ENCODE assay signal across 8 cellular contexts in genomic region chr9:128218518-128219389, GRCh38. TPM values are rescaled to one million over a fixed set of nuclear protein-coding genes. Genes with fewer than 3 reads are reported as not detected.
A peak's percentile ranks its signal among the peaks of the same experiment; 100 is the strongest.
DNase-seq lines count a peak whose midpoint lies in the region; ATAC-seq and TF ChIP-seq lines count a peak whose summit lies in the region.

No MANE protein-coding gene starts in this region.

- H3K4me3 ChIP-seq in LNCaP clone FGC (ENCODE audit: low read depth, low read length) (no peak overlapping the region), skin epidermis (peak overlapping the region; percentile 2 to 36 (median 19))

- in situ Hi-C loops in Caki2 (cut with HindIII; ENCODE audit: low pct_unique_long_range_greater_than_20kb, low sequenced_read_pairs), result no loop called here
- in situ Hi-C loops in T47D (cut with HindIII; ENCODE audit: low pct_unique_long_range_greater_than_20kb, low sequenced_read_pairs), result no loop called here

- peak; percentile 98 for DNase-seq in Caki2 (ENCODE audit: low read depth)
- DNase-seq in LNCaP clone FGC (ENCODE audit: low read depth), result peak; percentile 88
- peak; percentile 99 for DNase-seq in T47D (ENCODE audit: low read depth in 1 of 2, low spot score in 1 of 2)
- DNase-seq in iPS-NIHi11 (ENCODE audit: low spot score), result peak; percentile 100
- DNase-seq in dedifferentiated amniotic fluid mesenchymal stem cell (ENCODE audit: extremely low spot score), result no peak

- ATAC-seq in GM21529 (IDR thresholded peaks at IDR 0.05; ENCODE audit: unreplicated experiment), result peak; percentile 92

- TF ChIP-seq CTCF in LNCaP clone FGC (IDR thresholded peaks at IDR 0.05; ENCODE audit: control insufficient read depth, extremely low read depth, insufficient read depth) (no peak), VCaP (conservative IDR thresholded peaks at IDR 0.05) (peak; percentile 21; the same call in 1 of the 2 replicates)

- peak overlapping the region; percentile 38; the same call in 1 of the 2 replicates for H3K27ac ChIP-seq in VCaP
- peak overlapping the region in 10 of 21 experiments; percentile 4 to 47 (median 24) for H3K27ac ChIP-seq in skin epidermis

RNA-seq across cellular contexts. Expression of gene DNM1, which starts 15.6 kb away (rescaled TPM):
- total RNA-seq in Caki2 (2014; rRNA removed; shearing (Covaris generic); ENCODE audit: low replicate concordance), result 15.3 and 22.3 TPM in 2 replicates

RNA-seq across cellular contexts. Expression of gene CIZ1, which starts 27.4 kb away (rescaled TPM):
- 25.6 and 27.7 TPM in 2 replicates for total RNA-seq in Caki2 (2014; rRNA removed; shearing (Covaris generic); ENCODE audit: low replicate concordance)

RNA-seq across cellular contexts. Expression of gene GOLGA2, which starts 57.1 kb away (rescaled TPM):
- total RNA-seq in Caki2 (2014; rRNA removed; shearing (Covaris generic); ENCODE audit: low replicate concordance), result 44.6 and 79.8 TPM in 2 replicates

RNA-seq across cellular contexts. Expression of gene SWI5, which starts 57.3 kb away (rescaled TPM):
- 97.2 and 141 TPM in 2 replicates for total RNA-seq in Caki2 (2014; rRNA removed; shearing (Covaris generic); ENCODE audit: low replicate concordance)

RNA-seq across cellular contexts. Expression of gene BBLN, which starts 58.7 kb away (rescaled TPM):
- total RNA-seq in Caki2 (2014; rRNA removed; shearing (Covaris generic); ENCODE audit: low replicate concordance), result 172 and 199 TPM in 2 replicates
